32 cellular contexts compared by ENCODE assay signal in genomic region chr17:80281516-80281915, GRCh38.
"Had no signal": no experiment of that assay in that cellular context is flagged by ENCODE, and none has a peak within 500 bp of the region (broad histone marks: within the 10 kb centered on the region; RNA-seq: fewer than 3 reads in every experiment).

No MANE protein-coding gene starts in this region.

- H3K4me3 ChIP-seq: colonic mucosa, gastrocnemius medialis, hepatocyte, pancreas, psoas muscle, sigmoid colon, suprapubic skin, tibial artery, upper lobe of right lung had no signal

- H3K4me1 ChIP-seq: colonic mucosa, pancreas had no signal

- H3K4me3 Mint-ChIP-seq: activated CD4-positive, alpha-beta T cell treated with anti-CD3 and anti-CD28 coated beads for 36 hours; activated naive CD8-positive, alpha-beta T cell; naive B cell; neural crest cell; T-cell had no signal

- H3K36me3 ChIP-seq: colonic mucosa, gastrocnemius medialis, pancreas had no signal

- H3K27ac ChIP-seq: colonic mucosa, gastrocnemius medialis, hepatocyte, pancreas, psoas muscle, sigmoid colon, suprapubic skin, tibial artery, upper lobe of right lung had no signal

- H3K27me3 Mint-ChIP-seq: activated CD4-positive, alpha-beta T cell treated with anti-CD3 and anti-CD28 coated beads for 36 hours; activated naive CD8-positive, alpha-beta T cell; naive B cell; T-cell had no signal

- ATAC-seq: activated CD4-positive, alpha-beta T cell treated with anti-CD3 and anti-CD28 coated beads for 36 hours; gastrocnemius medialis; left cardiac atrium; left ventricle myocardium superior; pancreas; psoas muscle; T-cell; upper lobe of right lung had no signal

- H2AFZ ChIP-seq: hepatocyte had no signal

- H3K9me3 ChIP-seq: colonic mucosa, gastrocnemius medialis, pancreas, psoas muscle, sigmoid colon, suprapubic skin, tibial artery, upper lobe of right lung had no signal

- H3K9me3 Mint-ChIP-seq: naive B cell, neural crest cell, T-cell had no signal

- DNase-seq: activated CD4-positive, alpha-beta T cell treated with anti-CD3 and anti-CD28 coated beads for 36 hours; activated CD4-positive, alpha-beta T cell treated with anti-CD3 and anti-CD28 coated beads, Interleukin-2, amount 50 U/mL, for 48 hours; activated CD4-positive, CD25-positive, alpha-beta regulatory T cell; activated CD8-positive, alpha-beta memory T cell treated with anti-CD3 and anti-CD28 coated beads for 24 hours; activated naive CD4-positive, alpha-beta T cell; anterior cingulate cortex; cerebellar nuclear complex; colonic mucosa; effector memory CD4-positive, alpha-beta T cell; erythroblast; gastrocnemius medialis; islet precursor cell; left cardiac atrium; mammary epithelial cell; naive B cell; nucleus accumbens; pancreas; sigmoid colon; small intestine; stimulated activated CD4-positive, alpha-beta T cell treated with anti-CD3 and anti-CD28 coated beads, Interleukin-1b, Interleukin-23, amount 100 ng/mL, for 48 hours; stimulated activated CD4-positive, alpha-beta T cell treated with anti-CD3 and anti-CD28 coated beads, Interleukin-4, amount 100 ng/mL, for 4 hours; stimulated activated CD8-positive, alpha-beta memory T cell treated with anti-CD3 and anti-CD28 coated beads, Interleukin-4, amount 100 ng/mL, for 48 hours; stimulated activated naive CD4-positive, alpha-beta T cell; T-cell; tibial artery; upper lobe of right lung had no signal

- H3K4me2 ChIP-seq: hepatocyte had no signal

- H3K27ac Mint-ChIP-seq: activated CD4-positive, alpha-beta T cell treated with anti-CD3 and anti-CD28 coated beads for 36 hours; naive B cell; T-cell had no signal

- H3K27me3 ChIP-seq: colonic mucosa, gastrocnemius medialis, hepatocyte, pancreas, sigmoid colon, suprapubic skin, tibial artery, upper lobe of right lung had no signal

- H3K36me3 Mint-ChIP-seq: activated naive CD8-positive, alpha-beta T cell had no signal

- FAIRE-seq: pancreas, small intestine had no signal
